Comparison of ENCODE assay signal across 10 cellular contexts in the genomic region with DNA sequence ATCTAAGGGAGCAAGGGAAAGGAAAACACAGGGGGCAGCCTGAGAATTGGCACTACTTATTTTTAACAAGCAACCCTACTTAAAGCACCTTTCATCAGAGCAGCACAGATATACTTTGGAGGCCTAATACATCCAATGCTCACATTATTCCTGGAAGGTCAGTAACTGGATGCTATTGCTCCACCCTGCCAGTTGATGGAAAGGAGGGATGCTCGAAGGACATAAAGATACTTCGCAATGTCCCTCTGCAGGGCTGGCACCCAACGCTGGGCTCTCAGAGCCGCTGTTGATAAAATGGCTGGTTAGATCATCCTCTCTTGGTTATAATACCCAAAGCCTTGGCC.
A peak's percentile ranks its signal among the peaks of the same experiment; 100 is the strongest.
DNase-seq lines count a peak whose midpoint lies in the region; ATAC-seq and TF ChIP-seq lines count a peak whose summit lies in the region.
"Had no signal": no experiment of that assay in that cellular context is flagged by ENCODE, and none has a peak within 500 bp of the region (broad histone marks: within the 10 kb centered on the region; RNA-seq: fewer than 3 reads in every experiment).

No MANE protein-coding gene starts in this region.

- 67 to 84% methylated on average over 4 of the region's 4 CpGs for WGBS in esophagus, 2 donors
- WGBS in neuronal stem cell (ENCODE audit: extremely low coverage in 2 of 2, insufficient read length in 2 of 2, insufficient replicate concordance in 1 of 2), 2 donors, result no CpG with 5 or more reads among the region's 4 CpGs

- no peak overlapping the region for H2AK5ac ChIP-seq in neuronal stem cell (ENCODE audit: low read depth, low read length)

- no peak for TF ChIP-seq POLR2A in erythroblast (IDR thresholded peaks at IDR 0.05; ENCODE audit: low read length)

- no peak overlapping the region for H3K23ac ChIP-seq in neuronal stem cell (ENCODE audit: low read depth, low read length, poor library complexity)

- peak overlapping the region; percentile 56 for H3K27ac Mint-ChIP-seq in stimulated activated naive CD8-positive, alpha-beta T cell treated with anti-CD3 and anti-CD28 coated beads, Interleukin-15, Interleukin-2, amounts not matched to agents 100 ng/mL and 50 ng/mL, for 24 hours
- peak overlapping the region in 1 of 2 donors; percentile 7 for H3K27ac Mint-ChIP-seq in stimulated activated naive CD8-positive, alpha-beta T cell treated with anti-CD3 and anti-CD28 coated beads, Interleukin-15, amount 100 ng/mL, for 72 hours
- peak overlapping the region in 2 of 9 donors; percentile 43 to 58 for H3K27ac Mint-ChIP-seq in naive thymus-derived CD4-positive, alpha-beta T cell

- no peaks in the 10 kb centered on the region for H3K27me3 ChIP-seq in esophagus (ENCODE audit: control insufficient read depth in 1 of 2, insufficient read depth in 2 of 2, low read length in 2 of 2)
- H3K27me3 ChIP-seq in neuronal stem cell (ENCODE audit: control insufficient read depth in 3 of 3, insufficient read depth in 3 of 3, low read depth in 1 of 3, low read length in 3 of 3), result no peaks in the 10 kb centered on the region
- no peaks in the 10 kb centered on the region for H3K27me3 ChIP-seq in naive thymus-derived CD4-positive, alpha-beta T cell (ENCODE audit: control insufficient read depth in 2 of 2, insufficient read depth in 2 of 2, low read length in 2 of 2)

- no peak overlapping the region for H2BK15ac ChIP-seq in neuronal stem cell (ENCODE audit: low read length)

- H3K27me3 Mint-ChIP-seq in stimulated activated naive CD8-positive, alpha-beta T cell treated with anti-CD3 and anti-CD28 coated beads, Interleukin-15, Interleukin-2, amounts not matched to agents 100 ng/mL and 50 ng/mL, for 24 hours, result no peaks in the 10 kb centered on the region
- no peaks in the 10 kb centered on the region for H3K27me3 Mint-ChIP-seq in stimulated activated naive CD8-positive, alpha-beta T cell treated with anti-CD3 and anti-CD28 coated beads, Interleukin-15, amount 100 ng/mL, for 72 hours
- no peaks in the 10 kb centered on the region for H3K27me3 Mint-ChIP-seq in naive thymus-derived CD4-positive, alpha-beta T cell
- H3K27me3 Mint-ChIP-seq: effector memory CD8-positive, alpha-beta T cell had no signal

- H2AFZ ChIP-seq in neuronal stem cell (ENCODE audit: low read length), result peak overlapping the region; percentile 57

- H3K9me3 ChIP-seq in esophagus (ENCODE audit: control insufficient read depth in 2 of 2, insufficient read depth in 1 of 2, low read depth in 1 of 2, low read length in 1 of 2), result no peaks in the 10 kb centered on the region
- peaks cover 0 to 7% of the 10 kb centered on the region in 2 donors for H3K9me3 ChIP-seq in neuronal stem cell (replicated peaks in 1 of 2; ENCODE audit: control insufficient read depth in 2 of 2, insufficient read depth in 1 of 2, low read depth in 1 of 2, low read length in 2 of 2)
- no peaks in the 10 kb centered on the region for H3K9me3 ChIP-seq in naive thymus-derived CD4-positive, alpha-beta T cell (ENCODE audit: control insufficient read depth in 2 of 3, low read length in 3 of 3)

- H3K4me2 ChIP-seq in neuronal stem cell (ENCODE audit: insufficient read depth, low read length, poor library complexity, severe bottlenecking), result no peak overlapping the region

- H4K91ac ChIP-seq in neuronal stem cell (ENCODE audit: low read depth, low read length, poor library complexity), result no peak overlapping the region

- no peak for ATAC-seq in stimulated activated naive CD8-positive, alpha-beta T cell treated with anti-CD3 and anti-CD28 coated beads, Interleukin-15, amount 100 ng/mL, for 72 hours
- no peak for ATAC-seq in naive thymus-derived CD4-positive, alpha-beta T cell
- no peak for ATAC-seq in GM21576 (IDR thresholded peaks at IDR 0.05; ENCODE audit: unreplicated experiment)

- H3K4ac ChIP-seq in neuronal stem cell (ENCODE audit: low read length), result no peak overlapping the region

- no peak overlapping the region for H2BK5ac ChIP-seq in neuronal stem cell (ENCODE audit: low read length)

- peaks cover 52% of the 10 kb centered on the region for H3K36me3 Mint-ChIP-seq in stimulated activated naive CD8-positive, alpha-beta T cell treated with anti-CD3 and anti-CD28 coated beads, Interleukin-15, Interleukin-2, amounts not matched to agents 100 ng/mL and 50 ng/mL, for 24 hours (ENCODE audit: low read depth)
- peaks cover 22 to 65% (median 34%) of the 10 kb centered on the region in 5 donors for H3K36me3 Mint-ChIP-seq in naive thymus-derived CD4-positive, alpha-beta T cell

- no peak overlapping the region for H4K8ac ChIP-seq in neuronal stem cell (ENCODE audit: low read depth, low read length)

- DNase-seq in stimulated activated naive CD8-positive, alpha-beta T cell treated with anti-CD3 and anti-CD28 coated beads, Interleukin-15, amount 100 ng/mL, for 72 hours, result no peak
- DNase-seq in neuronal stem cell (ENCODE audit: low spot score) (no peak), NCI-H2081 treated with DMSO at 0.1 percent for 48 hours (lab: John Stamatoyannopoulos, UW) (no peak), erythroblast (lab: John Stamatoyannopoulos, UW) (no peak)
- no peak for DNase-seq in naive thymus-derived CD4-positive, alpha-beta T cell
- DNase-seq: effector memory CD8-positive, alpha-beta T cell; NCI-H1092 treated with DMSO at 0.1 percent for 48 hours had no signal

- H3K9ac ChIP-seq in neuronal stem cell (ENCODE audit: low read depth, low read length, poor library complexity), result no peak overlapping the region

- H3K27ac ChIP-seq in esophagus (ENCODE audit: low read depth in 2 of 2, low read length in 1 of 2) (peak overlapping the region; percentile 62 to 76), neuronal stem cell (replicated peaks; ENCODE audit: low read length) (peak overlapping the region; percentile 91)
- no peak overlapping the region for H3K27ac ChIP-seq in naive thymus-derived CD4-positive, alpha-beta T cell (ENCODE audit: low read depth, low read length)

- no peak overlapping the region for H3K4me3 Mint-ChIP-seq in stimulated activated naive CD8-positive, alpha-beta T cell treated with anti-CD3 and anti-CD28 coated beads, Interleukin-15, Interleukin-2, amounts not matched to agents 100 ng/mL and 50 ng/mL, for 24 hours
- no peak overlapping the region for H3K4me3 Mint-ChIP-seq in stimulated activated naive CD8-positive, alpha-beta T cell treated with anti-CD3 and anti-CD28 coated beads, Interleukin-15, amount 100 ng/mL, for 72 hours
- H3K4me3 Mint-ChIP-seq in naive thymus-derived CD4-positive, alpha-beta T cell, result no peak overlapping the region
- H3K4me3 Mint-ChIP-seq: effector memory CD8-positive, alpha-beta T cell had no signal

- no peak overlapping the region for H2BK12ac ChIP-seq in neuronal stem cell (ENCODE audit: low read length)

- no peak overlapping the region for H3K4me3 ChIP-seq in esophagus (ENCODE audit: low read depth in 1 of 2, low read length in 2 of 2)
- no peak overlapping the region for H3K4me3 ChIP-seq in neuronal stem cell (ENCODE audit: low read length in 2 of 2)
- no peak overlapping the region for H3K4me3 ChIP-seq in naive thymus-derived CD4-positive, alpha-beta T cell (ENCODE audit: low read length)

- no peak overlapping the region for H2BK120ac ChIP-seq in neuronal stem cell (ENCODE audit: low read depth, low read length)

- H3K4me1 ChIP-seq in esophagus (ENCODE audit: control insufficient read depth in 2 of 2, insufficient read depth in 2 of 2, low read length in 1 of 2) (peaks cover 0 to 4% of the 10 kb centered on the region in 2 donors), neuronal stem cell (ENCODE audit: control insufficient read depth in 2 of 2, insufficient read depth in 1 of 2, low read depth in 1 of 2, low read length in 2 of 2) (peaks cover 14 to 29% of the 10 kb centered on the region in 2 donors)
- H3K4me1 ChIP-seq in naive thymus-derived CD4-positive, alpha-beta T cell (ENCODE audit: control insufficient read depth in 2 of 2, insufficient read depth in 2 of 2, low read length in 2 of 2), result peaks cover 0 to 8% of the 10 kb centered on the region in 2 donors

- H3K9me3 Mint-ChIP-seq in stimulated activated naive CD8-positive, alpha-beta T cell treated with anti-CD3 and anti-CD28 coated beads, Interleukin-15, Interleukin-2, amounts not matched to agents 100 ng/mL and 50 ng/mL, for 24 hours, result no peaks in the 10 kb centered on the region
- no peaks in the 10 kb centered on the region for H3K9me3 Mint-ChIP-seq in stimulated activated naive CD8-positive, alpha-beta T cell treated with anti-CD3 and anti-CD28 coated beads, Interleukin-15, amount 100 ng/mL, for 72 hours
- peaks cover 0 to 3% (median 0%) of the 10 kb centered on the region in 11 donors for H3K9me3 Mint-ChIP-seq in naive thymus-derived CD4-positive, alpha-beta T cell
- H3K9me3 Mint-ChIP-seq: effector memory CD8-positive, alpha-beta T cell had no signal

- no peaks in the 10 kb centered on the region for H3K79me1 ChIP-seq in neuronal stem cell (ENCODE audit: low read depth, low read length)

- H3K36me3 ChIP-seq in esophagus (ENCODE audit: control insufficient read depth in 2 of 2, insufficient read depth in 2 of 2, low read length in 1 of 2) (no peaks in the 10 kb centered on the region), neuronal stem cell (replicated peaks in 1 of 2; ENCODE audit: control insufficient read depth in 2 of 2, insufficient read depth in 2 of 2, low read length in 2 of 2) (no peaks in the 10 kb centered on the region)
- no peaks in the 10 kb centered on the region for H3K36me3 ChIP-seq in naive thymus-derived CD4-positive, alpha-beta T cell (ENCODE audit: control insufficient read depth in 2 of 3, insufficient read depth in 3 of 3, low read length in 3 of 3)

- peaks cover 56% of the 10 kb centered on the region for H3K4me1 Mint-ChIP-seq in stimulated activated naive CD8-positive, alpha-beta T cell treated with anti-CD3 and anti-CD28 coated beads, Interleukin-15, Interleukin-2, amounts not matched to agents 100 ng/mL and 50 ng/mL, for 24 hours (ENCODE audit: low read depth)
- peaks cover 53% of the 10 kb centered on the region for H3K4me1 Mint-ChIP-seq in stimulated activated naive CD8-positive, alpha-beta T cell treated with anti-CD3 and anti-CD28 coated beads, Interleukin-15, amount 100 ng/mL, for 72 hours
- H3K4me1 Mint-ChIP-seq in naive thymus-derived CD4-positive, alpha-beta T cell, result peaks cover 30 to 67% (median 50%) of the 10 kb centered on the region in 7 donors

- intact Hi-C loops in naive thymus-derived CD4-positive, alpha-beta T cell (cut with micrococcal nuclease), result no loop called here

- POLR2A ChIA-PET in naive thymus-derived CD4-positive, alpha-beta T cell (lab: Charles Lee), result no interaction called here

- CTCF ChIA-PET in naive thymus-derived CD4-positive, alpha-beta T cell (lab: Charles Lee), result no interaction called here

- H3K18ac ChIP-seq in neuronal stem cell (ENCODE audit: low read length), result no peak overlapping the region

- no peak overlapping the region for H3K14ac ChIP-seq in neuronal stem cell (ENCODE audit: low read length)
